Comparison of ENCODE assay signal across 18 cellular contexts in the genomic region with DNA sequence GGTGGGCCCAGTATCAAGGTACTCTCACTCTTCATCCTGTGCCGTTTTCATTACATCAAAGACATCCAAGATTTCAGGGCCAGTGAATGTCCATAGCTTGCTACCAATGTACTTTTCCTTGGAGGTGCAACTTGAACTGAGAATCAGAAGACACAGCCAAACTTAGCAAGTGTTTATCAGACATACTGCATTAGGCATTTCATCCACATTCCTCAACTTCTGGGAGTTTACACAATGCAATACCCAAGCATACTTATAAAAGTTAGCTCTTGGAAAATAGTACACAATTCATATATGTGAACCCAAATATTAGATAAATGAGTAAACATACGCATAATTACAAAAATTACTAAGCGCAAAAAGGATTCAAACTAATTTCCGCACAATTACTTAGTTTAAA.
A peak's percentile ranks its signal among the peaks of the same experiment; 100 is the strongest.
DNase-seq lines count a peak whose midpoint lies in the region; ATAC-seq and TF ChIP-seq lines count a peak whose summit lies in the region.
"Had no signal": no experiment of that assay in that cellular context is flagged by ENCODE, and none has a peak within 500 bp of the region (broad histone marks: within the 10 kb centered on the region; RNA-seq: fewer than 3 reads in every experiment).

No MANE protein-coding gene starts in this region.

- no peak for TF ChIP-seq CTCF in AG04450 (IDR thresholded peaks at IDR 0.05; ENCODE audit: low read depth, low read length)
- no peak for TF ChIP-seq CTCF in fibroblast of villous mesenchyme (IDR thresholded peaks at IDR 0.05; ENCODE audit: insufficient read depth, low read depth, low read length)
- no peak for TF ChIP-seq CTCF in vagina (IDR thresholded peaks at IDR 0.05)
- TF ChIP-seq CTCF in transverse colon (IDR thresholded peaks at IDR 0.05): no peak

- H3K4me1 Mint-ChIP-seq in stimulated activated naive CD8-positive, alpha-beta T cell treated with anti-CD3 and anti-CD28 coated beads, Interleukin-15, amount 100 ng/mL, for 72 hours: no peaks in the 10 kb centered on the region
- H3K4me1 Mint-ChIP-seq: CD4-positive, alpha-beta memory T cell; IgD-negative memory B cell had no signal

- H3K4me3 ChIP-seq in AG04450 (ENCODE audit: low read depth, low read length) (no peak overlapping the region), fibroblast of villous mesenchyme (ENCODE audit: low read depth, low read length) (no peak overlapping the region), vagina (no peak overlapping the region), transverse colon (no peak overlapping the region), right cardiac atrium (ENCODE audit: low read length) (no peak overlapping the region)
- H3K4me3 ChIP-seq: A549, BLaER1, GM23338 had no signal

- H3K27ac ChIP-seq in AG04450 (ENCODE audit: low read depth, low read length) (no peak overlapping the region), vagina (peak overlapping the region; percentile 36), transverse colon (no peak overlapping the region), right cardiac atrium (ENCODE audit: low read length) (no peak overlapping the region)
- H3K27ac ChIP-seq: 22Rv1, A549, BLaER1 had no signal

- no peaks in the 10 kb centered on the region for H3K27me3 Mint-ChIP-seq in stimulated activated naive CD8-positive, alpha-beta T cell treated with anti-CD3 and anti-CD28 coated beads, Interleukin-15, amount 100 ng/mL, for 72 hours
- H3K27me3 Mint-ChIP-seq: IgD-negative memory B cell had no signal

- H3K9me3 ChIP-seq in AG04450 (ENCODE audit: control insufficient read depth, insufficient read depth, low read length) (no peaks in the 10 kb centered on the region; the same call in 1 of the 2 replicates), vagina (no peaks in the 10 kb centered on the region), transverse colon (no peaks in the 10 kb centered on the region), right cardiac atrium (ENCODE audit: control insufficient read depth, low read length) (no peaks in the 10 kb centered on the region)
- H3K9me3 ChIP-seq: A549, BLaER1 had no signal

- H3K27me3 ChIP-seq in AG04450 (ENCODE audit: control insufficient read depth, insufficient read depth, low read length) (no peaks in the 10 kb centered on the region), vagina (no peaks in the 10 kb centered on the region), transverse colon (no peaks in the 10 kb centered on the region), right cardiac atrium (ENCODE audit: control insufficient read depth, insufficient read depth) (no peaks in the 10 kb centered on the region)
- H3K27me3 ChIP-seq: BLaER1 had no signal

- intact Hi-C loops in vagina (cut with DNase I): no loop called here
- intact Hi-C loops in transverse colon (cut with DNase I; ENCODE audit: low total_unique reads): no loop called here
- intact Hi-C loops in right cardiac atrium (cut with DNase I): no loop called here

- peak; percentile 11 for DNase-seq in AG04450 (ENCODE audit: low read depth, low spot score)
- DNase-seq in fibroblast of gingiva (ENCODE audit: low read depth): peak; percentile 9
- DNase-seq in fibroblast of villous mesenchyme (ENCODE audit: low read depth): peak; percentile 32
- DNase-seq in vagina (ENCODE audit: extremely low spot score in 2 of 2): no peak
- DNase-seq in transverse colon: no peak
- no peak for DNase-seq in right cardiac atrium
- DNase-seq in stimulated activated naive CD8-positive, alpha-beta T cell treated with anti-CD3 and anti-CD28 coated beads, Interleukin-15, amount 100 ng/mL, for 72 hours: no peak
- DNase-seq: CD4-positive, alpha-beta memory T cell; DMS153; DMS79; GDM1; HCEC 1CT had no signal

- H3K27ac Mint-ChIP-seq in stimulated activated naive CD8-positive, alpha-beta T cell treated with anti-CD3 and anti-CD28 coated beads, Interleukin-15, amount 100 ng/mL, for 72 hours: no peak overlapping the region
- H3K27ac Mint-ChIP-seq: CD14-positive monocyte; CD4-positive, alpha-beta memory T cell; GM23338; IgD-negative memory B cell had no signal

- TF ChIP-seq POLR2A in vagina (IDR thresholded peaks at IDR 0.05) (no peak), transverse colon (IDR thresholded peaks at IDR 0.05) (no peak)

- no peak for TF ChIP-seq EP300 in transverse colon (IDR thresholded peaks at IDR 0.05; ENCODE audit: low read depth)

- in situ Hi-C loops in transverse colon (cut with MboI; ENCODE audit: low pct_ligation_motif_present in 1 of 4, low pct_unique_long_range_greater_than_20kb in 1 of 4, low sequenced_read_pairs in 3 of 4): no loop called here

- 67 to 92% methylated on average over 3 to 4 of the region's 4 CpGs for WGBS in transverse colon (ENCODE audit: low coverage in 1 of 2), 2 donors
- 91% methylated on average over 4 of the region's 4 CpGs for WGBS in right cardiac atrium

- H3K36me3 ChIP-seq in vagina (no peaks in the 10 kb centered on the region), transverse colon (no peaks in the 10 kb centered on the region)
- H3K36me3 ChIP-seq: BLaER1 had no signal

- H3K4me3 Mint-ChIP-seq in stimulated activated naive CD8-positive, alpha-beta T cell treated with anti-CD3 and anti-CD28 coated beads, Interleukin-15, amount 100 ng/mL, for 72 hours: no peak overlapping the region
- H3K4me3 Mint-ChIP-seq: CD14-positive monocyte; CD4-positive, alpha-beta memory T cell; GM23338; IgD-negative memory B cell had no signal

- POLR2A ChIA-PET in AG04450 (lab: Yijun Ruan, JAX): no interaction called here

- peaks cover 42% of the 10 kb centered on the region for H3K4me1 ChIP-seq in vagina
- H3K4me1 ChIP-seq in transverse colon: no peaks in the 10 kb centered on the region
- no peaks in the 10 kb centered on the region for H3K4me1 ChIP-seq in right cardiac atrium (ENCODE audit: control insufficient read depth, insufficient read depth, low read length)
- H3K4me1 ChIP-seq: A549, BLaER1 had no signal

- CTCF ChIA-PET in AG04450 (lab: Charles Lee): interaction anchor here (4.6 kb wide), 1 partner anchor 20 kb away, joined by 29 read pairs; no protein-coding TSS in a partner anchor

- no peak for ATAC-seq in right cardiac atrium
- ATAC-seq in stimulated activated naive CD8-positive, alpha-beta T cell treated with anti-CD3 and anti-CD28 coated beads, Interleukin-15, amount 100 ng/mL, for 72 hours: no peak
- ATAC-seq: A549, GM23338 had no signal

- H3K9me3 Mint-ChIP-seq in stimulated activated naive CD8-positive, alpha-beta T cell treated with anti-CD3 and anti-CD28 coated beads, Interleukin-15, amount 100 ng/mL, for 72 hours: no peaks in the 10 kb centered on the region
- H3K9me3 Mint-ChIP-seq: CD4-positive, alpha-beta memory T cell; GM23338 had no signal

Comparison
In these comparisons a context has a peak if more than half of its experiments do, and no peak if none do; other contexts are left out.
1. DNase-seq: peak in AG04450 (single experiment), fibroblast of gingiva (single experiment) and fibroblast of villous mesenchyme (single experiment); none in vagina (0 of 2), transverse colon (single experiment), right cardiac atrium (0 of 3) and stimulated activated naive CD8-positive, alpha-beta T cell treated with anti-CD3 and anti-CD28 coated beads, Interleukin-15, amount 100 ng/mL, for 72 hours (0 of 2).